ENCODE assay signal across 28 cellular contexts in genomic region chr9:8484563-8484962, GRCh38.
"Had no signal": no experiment of that assay in that cellular context is flagged by ENCODE, and none has a peak within 500 bp of the region (broad histone marks: within the 10 kb centered on the region; RNA-seq: fewer than 3 reads in every experiment).

No MANE protein-coding gene starts in this region.

- H3K36me3 ChIP-seq: esophagus muscularis mucosa, left lung, lower lobe of right lung, stomach, thyroid gland, vagina, WERI-Rb-1 had no signal

- H3K27me3 ChIP-seq: esophagus muscularis mucosa, foreskin keratinocyte, heart left ventricle, left lung, stomach, thyroid gland, upper lobe of left lung, vagina had no signal

- H3K27ac ChIP-seq: esophagus muscularis mucosa, foreskin keratinocyte, heart left ventricle, left lung, lower lobe of right lung, parathyroid adenoma, stomach, thyroid gland, upper lobe of left lung, vagina, WERI-Rb-1 had no signal

- DNase-seq: activated CD4-positive, alpha-beta T cell treated with anti-CD3 and anti-CD28 coated beads, Interleukin-2, amount 10 ng/mL, durations not matched to agents 7 days and 5 days; activated CD4-positive, CD25-positive, alpha-beta regulatory T cell treated with anti-CD3 and anti-CD28 coated beads, Interleukin-2, amount 50 U/mL, for 72 hours; activated CD8-positive, alpha-beta memory T cell treated with anti-CD3 and anti-CD28 coated beads, Interleukin-2, amount 10 ng/mL, durations not matched to agents 7 days and 5 days; activated CD8-positive, alpha-beta T cell treated with anti-CD3 and anti-CD28 coated beads, Interleukin-2, amount 10 ng/mL, durations not matched to agents 7 days and 5 days; activated naive CD4-positive, alpha-beta T cell treated with Interleukin-2 at 50 U/mL for 16 hours; activated T-cell treated with anti-CD3 and anti-CD28 coated beads for 4 hours; activated T-cell treated with anti-CD3 and anti-CD28 coated beads, Interleukin-2, amount 50 U/mL, for 72 hours; anterior cingulate cortex; dermis blood vessel endothelial cell; effector CD4-positive, alpha-beta T cell; foreskin keratinocyte; heart left ventricle; left lung; lower lobe of right lung; mesenchymal stem cell; naive thymus-derived CD8-positive, alpha-beta T cell; occipital lobe; right cardiac atrium; stimulated activated CD4-positive, alpha-beta T cell treated with anti-CD3 and anti-CD28 coated beads, Interleukin-15, amount 100 ng/mL, for 24 hours; stimulated activated CD4-positive, alpha-beta T cell treated with anti-CD3 and anti-CD28 coated beads, Interleukin-2, amount 100 ng/mL, for 24 hours; stimulated activated naive B cell treated with anti-CD40 and anti-IgM and Interleukin-4, amounts not matched to agents 10 μg/mL and 1 μg/mL and 100 μg/mL, for 72 hours; stomach; thyroid gland; upper lobe of left lung; WERI-Rb-1 had no signal

- H3K4me3 ChIP-seq: esophagus muscularis mucosa, heart left ventricle, left lung, lower lobe of right lung, stomach, thyroid gland, upper lobe of left lung, vagina had no signal

- ATAC-seq: activated CD8-positive, alpha-beta memory T cell treated with anti-CD3 and anti-CD28 coated beads, Interleukin-2, amount 10 ng/mL, durations not matched to agents 7 days and 5 days; activated CD8-positive, alpha-beta T cell treated with anti-CD3 and anti-CD28 coated beads, Interleukin-2, amount 10 ng/mL, durations not matched to agents 7 days and 5 days; activated T-cell treated with anti-CD3 and anti-CD28 coated beads, Interleukin-2, amount 50 U/mL, for 72 hours; foreskin keratinocyte; heart left ventricle; left lung; lower lobe of right lung; naive thymus-derived CD8-positive, alpha-beta T cell; right cardiac atrium; stimulated activated naive B cell treated with anti-CD40 and anti-IgM and Interleukin-4, amounts not matched to agents 10 μg/mL and 1 μg/mL and 100 μg/mL, for 72 hours had no signal

- H3K4me1 ChIP-seq: esophagus muscularis mucosa, foreskin keratinocyte, heart left ventricle, left lung, lower lobe of right lung, parathyroid adenoma, stomach, thyroid gland, upper lobe of left lung, vagina had no signal

- H3K9me3 ChIP-seq: esophagus muscularis mucosa, heart left ventricle, left lung, lower lobe of right lung, stomach, thyroid gland, upper lobe of left lung, vagina had no signal
